In genomic region chr15:40843183-40843884, GRCh38 we compare ENCODE assay signal across 8 cellular contexts. TPM values are rescaled to one million over a fixed set of nuclear protein-coding genes. Genes with fewer than 3 reads are reported as not detected.
A peak's percentile ranks its signal among the peaks of the same experiment; 100 is the strongest.
DNase-seq lines count a peak whose midpoint lies in the region; ATAC-seq and TF ChIP-seq lines count a peak whose summit lies in the region.

No MANE protein-coding gene starts in this region.

- H3K4me2 ChIP-seq in neural progenitor cell (peak overlapping the region; percentile 85), GM23248 (ENCODE audit: unreplicated experiment) (no peak overlapping the region)

- H3F3A ChIP-seq in neural progenitor cell (ENCODE audit: low read depth) (peaks cover 20% of the 10 kb centered on the region), GM23248 (ENCODE audit: insufficient read depth) (no peaks in the 10 kb centered on the region)

- POLR2A ChIA-PET in HEK293T (lab: Yijun Ruan, JAX): interaction anchor here (0.8 to 1.5 kb wide), 4 partner anchors 12 to 52 kb away, joined by 3 to 5 read pairs (median 3); partner anchors contain the start of gene VPS18

- no peak overlapping the region for H3K27ac Mint-ChIP-seq in CD4-positive, CD25-positive, alpha-beta regulatory T cell
- no peak overlapping the region for H3K27ac Mint-ChIP-seq in neural progenitor cell

- H3K9me2 ChIP-seq in GM23248 (ENCODE audit: insufficient read depth): no peaks in the 10 kb centered on the region

- WGBS in GM23248 (ENCODE audit: low coverage in 1 of 2, low lambda C conversion rate in 2 of 2, missing lambda C conversion rate in 2 of 2), 2 experiments: 24 to 28% methylated on average over 31 to 35 of the region's 35 CpGs

- H3K9me3 Mint-ChIP-seq in CD4-positive, CD25-positive, alpha-beta regulatory T cell: peaks cover 0 to 3% (median 0%) of the 10 kb centered on the region in 7 donors
- no peaks in the 10 kb centered on the region for H3K9me3 Mint-ChIP-seq in neural progenitor cell

- peaks cover 16% of the 10 kb centered on the region for H3K4me1 ChIP-seq in CD4-positive, CD25-positive, alpha-beta regulatory T cell (ENCODE audit: control insufficient read depth, insufficient read depth, low read length, poor library complexity, severe bottlenecking)
- H3K4me1 ChIP-seq in endocrine pancreas (ENCODE audit: control insufficient read depth, insufficient read depth, low read length) (no peaks in the 10 kb centered on the region), neural progenitor cell (peaks cover 12% of the 10 kb centered on the region), GM23248 (ENCODE audit: insufficient read depth) (no peaks in the 10 kb centered on the region)

- H3K4me1 Mint-ChIP-seq in CD4-positive, CD25-positive, alpha-beta regulatory T cell: peaks cover 0 to 27% (median 15%) of the 10 kb centered on the region in 4 donors
- H3K4me1 Mint-ChIP-seq in neural progenitor cell: peaks cover 22% of the 10 kb centered on the region

- H3K27ac ChIP-seq in CD4-positive, CD25-positive, alpha-beta regulatory T cell (ENCODE audit: insufficient read depth, low read length, poor library complexity, severe bottlenecking): no peak overlapping the region
- no peak overlapping the region for H3K27ac ChIP-seq in neural progenitor cell
- H3K27ac ChIP-seq in GM23248: no peak overlapping the region

- H3K27me3 ChIP-seq in CD4-positive, CD25-positive, alpha-beta regulatory T cell (ENCODE audit: control insufficient read depth, insufficient read depth, low read length): peaks cover 8% of the 10 kb centered on the region
- H3K27me3 ChIP-seq in endocrine pancreas (ENCODE audit: control insufficient read depth, insufficient read depth, low read length) (no peaks in the 10 kb centered on the region), neural progenitor cell (peaks cover 40% of the 10 kb centered on the region), GM23248 (replicated peaks; ENCODE audit: insufficient read depth) (peaks cover 13% of the 10 kb centered on the region; the same call in 1 of the 2 replicates)

- no peak for ATAC-seq in CD4-positive, CD25-positive, alpha-beta regulatory T cell (ENCODE audit: low read depth in 2 of 2)
- no peak for ATAC-seq in HG03175 (IDR thresholded peaks at IDR 0.05; ENCODE audit: unreplicated experiment)

- H3K27me3 Mint-ChIP-seq in CD4-positive, CD25-positive, alpha-beta regulatory T cell: peaks cover 31% of the 10 kb centered on the region
- peaks cover 38% of the 10 kb centered on the region for H3K27me3 Mint-ChIP-seq in neural progenitor cell (ENCODE audit: insufficient read depth, low read depth)

- no peaks in the 10 kb centered on the region for H4K20me1 ChIP-seq in neural progenitor cell (ENCODE audit: low read depth)
- no peaks in the 10 kb centered on the region for H4K20me1 ChIP-seq in GM23248 (ENCODE audit: insufficient read depth)

- in situ Hi-C loops in GM23248 (cut with MboI): no loop called here

- H3K9ac ChIP-seq in endocrine pancreas (ENCODE audit: control insufficient read depth, insufficient read depth, low read length) (peak overlapping the region; percentile 77), neural progenitor cell (no peak overlapping the region), GM23248 (no peak overlapping the region)

- no peak for DNase-seq in CD4-positive, CD25-positive, alpha-beta regulatory T cell
- DNase-seq in NCI-H526 (lab: John Stamatoyannopoulos, UW) (peak; percentile 32 to 81), neural progenitor cell (ENCODE audit: low spot score) (no peak), HEK293T (ENCODE audit: extremely low spot score) (no peak), GM23248 (no peak), SKM-1 treated with dmso at 0.1 percent for 144 hours (lab: John Stamatoyannopoulos, UW; ENCODE audit: unreplicated experiment) (no peak)

- CTCF ChIA-PET in HEK293T (lab: Yijun Ruan, JAX): interaction anchor here (2.0 kb wide), 1 partner anchor 15 kb away, joined by 12 read pairs; no protein-coding TSS in a partner anchor

- TF ChIP-seq CTCF in neural progenitor cell (IDR thresholded peaks at IDR 0.05): no peak

- no peak overlapping the region for H3K4me3 ChIP-seq in CD4-positive, CD25-positive, alpha-beta regulatory T cell (ENCODE audit: low read depth, low read length)
- peak overlapping the region; percentile 4 for H3K4me3 ChIP-seq in endocrine pancreas (ENCODE audit: control insufficient read depth, insufficient read depth, low read length)
- H3K4me3 ChIP-seq in neural progenitor cell: peak overlapping the region; percentile 76
- H3K4me3 ChIP-seq in GM23248: no peak overlapping the region

- no peaks in the 10 kb centered on the region for H3K79me2 ChIP-seq in neural progenitor cell (ENCODE audit: low read depth)
- H3K79me2 ChIP-seq in GM23248 (ENCODE audit: insufficient read depth): no peaks in the 10 kb centered on the region

- peak overlapping the region; percentile 77 for H2AFZ ChIP-seq in neural progenitor cell (replicated peaks)
- H2AFZ ChIP-seq in GM23248: no peak overlapping the region

- H3K36me3 Mint-ChIP-seq in CD4-positive, CD25-positive, alpha-beta regulatory T cell: no peaks in the 10 kb centered on the region
- no peaks in the 10 kb centered on the region for H3K36me3 Mint-ChIP-seq in neural progenitor cell

- no peaks in the 10 kb centered on the region for H3K36me3 ChIP-seq in CD4-positive, CD25-positive, alpha-beta regulatory T cell (ENCODE audit: control insufficient read depth, insufficient read depth, low read length)
- H3K36me3 ChIP-seq in endocrine pancreas (ENCODE audit: control insufficient read depth, insufficient read depth, low read length): no peaks in the 10 kb centered on the region
- H3K36me3 ChIP-seq in neural progenitor cell: no peaks in the 10 kb centered on the region
- no peaks in the 10 kb centered on the region for H3K36me3 ChIP-seq in GM23248 (ENCODE audit: low read depth)

- H3K9me3 ChIP-seq in CD4-positive, CD25-positive, alpha-beta regulatory T cell (ENCODE audit: control insufficient read depth in 2 of 2, low read length in 2 of 2): no peaks in the 10 kb centered on the region
- H3K9me3 ChIP-seq in endocrine pancreas (ENCODE audit: control insufficient read depth, low read length) (no peaks in the 10 kb centered on the region), neural progenitor cell (ENCODE audit: low read depth) (no peaks in the 10 kb centered on the region), GM23248 (ENCODE audit: low read depth) (no peaks in the 10 kb centered on the region)

- peak overlapping the region; percentile 81 to 88 (median 86) for H3K4me3 Mint-ChIP-seq in CD4-positive, CD25-positive, alpha-beta regulatory T cell
- H3K4me3 Mint-ChIP-seq in neural progenitor cell: peak overlapping the region; percentile 82

TF ChIP-seq in HEK293T, 16 proteins besides CTCF, POLR2A, EP300 and RAD21 (continues in another document):
- no peak for TF ChIP-seq FOXM1 (IDR thresholded peaks at IDR 0.05; ENCODE audit: borderline replicate concordance)
- TF ChIP-seq SUZ12 (IDR thresholded peaks at IDR 0.05): no peak
- no peak for TF ChIP-seq ARNT (IDR thresholded peaks at IDR 0.05)
- TF ChIP-seq ZNF384 (IDR thresholded peaks at IDR 0.05): no peak
- TF ChIP-seq SP1 (IDR thresholded peaks at IDR 0.05): no peak
- TF ChIP-seq HDGF (IDR thresholded peaks at IDR 0.05; ENCODE audit: borderline replicate concordance): no peak
- TF ChIP-seq PKNOX1 (IDR thresholded peaks at IDR 0.05): no peak
- no peak for TF ChIP-seq LEF1 (IDR thresholded peaks at IDR 0.05; ENCODE audit: borderline replicate concordance)
- TF ChIP-seq TARDBP (IDR thresholded peaks at IDR 0.05): no peak
- TF ChIP-seq FOXK2 (IDR thresholded peaks at IDR 0.05): no peak
- no peak for TF ChIP-seq BHLHE40 (IDR thresholded peaks at IDR 0.05; ENCODE audit: borderline replicate concordance)
- no peak for TF ChIP-seq CTBP1 (IDR thresholded peaks at IDR 0.05; ENCODE audit: borderline replicate concordance)

RNA-seq across cellular contexts. Expression of gene SPINT1, which starts 0.5 kb away (rescaled TPM):
- total RNA-seq in CD4-positive, CD25-positive, alpha-beta regulatory T cell: 2.1 TPM
- 1 to 10 TPM in 3 of 4 donors, under 1 TPM in 1; 0.63 to 1.9 (median 1.8) TPM for polyA plus RNA-seq in CD4-positive, CD25-positive, alpha-beta regulatory T cell
- 12.0 and 13.7 TPM in 2 replicates for total RNA-seq in neural progenitor cell (ENCODE audit: low replicate concordance)
- total RNA-seq in GM23248 (2014; rRNA removed; shearing (Covaris generic)): 7.8 TPM in 1 of 2 replicates, not detected in the other
- 0.19 and 0.24 TPM in 2 replicates for polyA plus RNA-seq in GM23248 (2016; fragmentation: Nextera tagmentation; extraction: Ambion mirVana)

RNA-seq across cellular contexts. Expression of gene PPP1R14D, which starts 14.8 kb away (rescaled TPM):
- total RNA-seq in CD4-positive, CD25-positive, alpha-beta regulatory T cell: not detected
- polyA plus RNA-seq in CD4-positive, CD25-positive, alpha-beta regulatory T cell: not detected
- not detected in 2 replicates for total RNA-seq in neural progenitor cell (ENCODE audit: low replicate concordance)
- total RNA-seq in GM23248 (2014; rRNA removed; shearing (Covaris generic)): not detected in 2 replicates
- polyA plus RNA-seq in GM23248 (2016; fragmentation: Nextera tagmentation; extraction: Ambion mirVana): not detected in 2 replicates

RNA-seq across cellular contexts. Expression of gene RHOV, which starts 30.7 kb away (rescaled TPM):
- total RNA-seq in CD4-positive, CD25-positive, alpha-beta regulatory T cell: not detected
- polyA plus RNA-seq in CD4-positive, CD25-positive, alpha-beta regulatory T cell: under 1 TPM in 1 of 4 donors, not detected in 3; 0.09 TPM
- total RNA-seq in neural progenitor cell (ENCODE audit: low replicate concordance): 1.2 TPM in 1 of 2 replicates, not detected in the other
- not detected in 2 replicates for total RNA-seq in GM23248 (2014; rRNA removed; shearing (Covaris generic))
- polyA plus RNA-seq in GM23248 (2016; fragmentation: Nextera tagmentation; extraction: Ambion mirVana): not detected in 2 replicates

RNA-seq across cellular contexts. Expression of gene DNAJC17, which starts 36.1 kb away (rescaled TPM):
- 32.6 TPM for total RNA-seq in CD4-positive, CD25-positive, alpha-beta regulatory T cell
- 10 to 100 TPM; 23.7 to 32.7 (median 29.4) TPM for polyA plus RNA-seq in CD4-positive, CD25-positive, alpha-beta regulatory T cell
- total RNA-seq in neural progenitor cell (ENCODE audit: low replicate concordance): 23.3 and 49.3 TPM in 2 replicates
- total RNA-seq in GM23248 (2014; rRNA removed; shearing (Covaris generic)): 13.4 and 64.4 TPM in 2 replicates
- 36.4 and 44.6 TPM in 2 replicates for polyA plus RNA-seq in GM23248 (2016; fragmentation: Nextera tagmentation; extraction: Ambion mirVana)

RNA-seq across cellular contexts. Expression of gene ZFYVE19, which starts 36.4 kb away (rescaled TPM):
- 24.4 TPM for total RNA-seq in CD4-positive, CD25-positive, alpha-beta regulatory T cell
- polyA plus RNA-seq in CD4-positive, CD25-positive, alpha-beta regulatory T cell: 10 to 100 TPM; 14.5 to 17.3 (median 15.7) TPM
- 19.3 and 20.2 TPM in 2 replicates for total RNA-seq in neural progenitor cell (ENCODE audit: low replicate concordance)
- total RNA-seq in GM23248 (2014; rRNA removed; shearing (Covaris generic)): 24.2 and 33.5 TPM in 2 replicates
- 11.7 and 15.0 TPM in 2 replicates for polyA plus RNA-seq in GM23248 (2016; fragmentation: Nextera tagmentation; extraction: Ambion mirVana)

Comparison
In these comparisons a context has a peak if more than half of its experiments do, and no peak if none do; other contexts are left out.
1. DNase-seq: peak in NCI-H526 (2 of 2); none in CD4-positive, CD25-positive, alpha-beta regulatory T cell (0 of 3), neural progenitor cell (single experiment), HEK293T (single experiment), GM23248 (single experiment) and SKM-1 treated with dmso at 0.1 percent for 144 hours (single experiment).
2. H3K4me3 ChIP-seq: peak in endocrine pancreas (single experiment) and neural progenitor cell (single experiment); none in CD4-positive, CD25-positive, alpha-beta regulatory T cell (single experiment) and GM23248 (single experiment).